ENCODE assay signal across 34 cellular contexts in genomic region chr4:177490769-177491168, GRCh38.
"Had no signal": no experiment of that assay in that cellular context is flagged by ENCODE, and none has a peak within 500 bp of the region (broad histone marks: within the 10 kb centered on the region; RNA-seq: fewer than 3 reads in every experiment).

No MANE protein-coding gene starts in this region.

- DNase-seq: activated effector memory CD4-positive, alpha-beta T cell treated with anti-CD3 and anti-CD28 coated beads, Interleukin-2, amount 50 U/mL, for 16 hours; activated effector memory CD4-positive, alpha-beta T cell treated with Interleukin-2 at 50 U/mL for 16 hours; activated gamma-delta T cell; activated gamma-delta T cell treated with Interleukin-2 at 50 U/mL for 16 hours; activated naive CD4-positive, alpha-beta T cell; activated naive CD4-positive, alpha-beta T cell treated with anti-CD3 and anti-CD28 coated beads for 36 hours; activated naive CD4-positive, alpha-beta T cell treated with anti-CD3 and anti-CD28 coated beads, Interleukin-2, amount 10 ng/mL, durations not matched to agents 7 days and 5 days; activated naive CD4-positive, alpha-beta T cell treated with anti-CD3 and anti-CD28 coated beads, Interleukin-2, amount 50 U/mL, for 16 hours; activated naive CD4-positive, alpha-beta T cell treated with Interleukin-2 at 50 U/mL for 16 hours; activated naive CD8-positive, alpha-beta T cell treated with anti-CD3 and anti-CD28 coated beads for 36 hours; activated naive CD8-positive, alpha-beta T cell treated with anti-CD3 and anti-CD28 coated beads, Interleukin-2, amount 10 ng/mL, durations not matched to agents 7 days and 5 days; activated naive CD8-positive, alpha-beta T cell treated with anti-CD3 and anti-CD28 coated beads, Interleukin-2, amount 50 U/mL, for 24 hours; activated T-cell treated with anti-CD3 and anti-CD28 coated beads, Interleukin-2, amount 50 U/mL, for 1 hour; activated T-cell treated with anti-CD3 and anti-CD28 coated beads, Interleukin-2, amount 50 U/mL, for 24 hours; activated T-cell treated with anti-CD3 and anti-CD28 coated beads, Interleukin-2, amount 50 U/mL, for 4 hours; activated T-cell treated with anti-CD3 and anti-CD28 coated beads, Interleukin-2, amount 50 U/mL, for 48 hours; activated T-cell treated with anti-CD3 and anti-CD28 coated beads, Interleukin-2, amount 50 U/mL, for 72 hours; adrenal gland; amniotic stem cell; amygdala; anterior cingulate cortex; aorta; body of pancreas; brain microvascular endothelial cell; caudate nucleus; central memory CD4-positive, alpha-beta T cell; cerebellar nuclear complex had no signal

- ATAC-seq: activated naive CD4-positive, alpha-beta T cell treated with anti-CD3 and anti-CD28 coated beads, Interleukin-2, amount 50 U/mL, for 72 hours; activated naive CD8-positive, alpha-beta T cell treated with anti-CD3 and anti-CD28 coated beads, Interleukin-2, amount 50 U/mL, for 24 hours; activated T-cell treated with anti-CD3 and anti-CD28 coated beads, Interleukin-2, amount 50 U/mL, for 4 hours; activated T-cell treated with anti-CD3 and anti-CD28 coated beads, Interleukin-2, amount 50 U/mL, for 72 hours; activated T-helper 17 cell treated with anti-CD3 and anti-CD28 coated beads, Interleukin-2, amount 50 U/mL, for 72 hours; body of pancreas had no signal

- H3K9me3 ChIP-seq: adrenal gland, ascending aorta, body of pancreas, breast epithelium had no signal

- H3K27me3 ChIP-seq: adrenal gland, ascending aorta, body of pancreas, brain microvascular endothelial cell, breast epithelium, cardiac muscle cell had no signal

- FAIRE-seq: astrocyte, bronchial epithelial cell had no signal

- H3K36me3 ChIP-seq: adrenal gland, ascending aorta, brain microvascular endothelial cell, breast epithelium, cardiac muscle cell had no signal

- H3K27ac ChIP-seq: adrenal gland, ascending aorta, body of pancreas, brain microvascular endothelial cell, breast epithelium, cardiac muscle cell had no signal

- H3K4me3 ChIP-seq: adrenal gland, ascending aorta, body of pancreas, breast epithelium, cardiac muscle cell had no signal

- H3K4me1 ChIP-seq: adrenal gland, ascending aorta, body of pancreas, breast epithelium had no signal
